7 cellular contexts compared by ENCODE assay signal in the genomic region with DNA sequence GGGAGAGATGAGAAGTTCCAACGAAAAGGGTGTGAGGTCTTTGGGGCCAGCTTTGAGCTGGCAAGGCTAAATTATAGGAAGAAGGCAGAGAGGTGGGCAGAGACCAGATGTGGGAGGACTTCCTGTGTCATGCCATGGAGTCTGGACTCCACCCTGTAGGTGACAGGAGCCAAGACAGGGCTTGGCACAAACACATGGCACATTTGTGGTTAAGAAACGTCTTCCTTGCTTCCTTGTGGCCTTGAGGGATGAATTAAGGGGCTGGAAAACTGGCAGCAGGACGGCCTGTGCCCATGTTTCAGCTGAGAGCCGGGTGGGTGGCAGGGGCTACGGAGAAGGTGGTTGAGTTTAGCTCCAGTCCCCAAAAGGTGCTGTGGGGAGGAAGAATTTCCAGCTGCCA. TPM values are rescaled to one million over a fixed set of nuclear protein-coding genes. Genes with fewer than 3 reads are reported as not detected.
DNase-seq lines count a peak whose midpoint lies in the region; ATAC-seq and TF ChIP-seq lines count a peak whose summit lies in the region.
"Not testable (repeated sequence)": the region's sequence is repeated elsewhere in the genome, so short reads cannot be mapped to it uniquely, and the experiment has no call there.

No MANE protein-coding gene starts in this region.

- H3K27me3 ChIP-seq in RWPE2 (ENCODE audit: insufficient read depth, poor library complexity, severe bottlenecking): not testable (repeated sequence)

- CTCF ChIA-PET in WTC11 (lab: Charles Lee); activated CD4-positive, alpha-beta T cell treated with anti-CD3 and anti-CD28 coated beads, Interleukin-2, amount 10 ng/mL, durations not matched to agents 7 days and 5 days (lab: Charles Lee): not testable (repeated sequence)

- H3K4me3 ChIP-seq in RWPE2 (ENCODE audit: severe bottlenecking); coronary artery: not testable (repeated sequence)

- H3K4me1 Mint-ChIP-seq in WTC11; activated CD4-positive, alpha-beta T cell treated with anti-CD3 and anti-CD28 coated beads, Interleukin-2, amount 10 ng/mL, durations not matched to agents 7 days and 5 days: not testable (repeated sequence)
- H3K4me1 Mint-ChIP-seq in activated T-cell treated with anti-CD3 and anti-CD28 coated beads, Interleukin-2, amount 50 U/mL, for 24 hours (ENCODE audit: low read depth): peaks cover 15% of the 10 kb centered on the region

- not testable (repeated sequence) for H3K9me3 ChIP-seq in RWPE2 (ENCODE audit: severe bottlenecking)

- not testable (repeated sequence) for H3K4me3 Mint-ChIP-seq in WTC11; activated CD4-positive, alpha-beta T cell treated with anti-CD3 and anti-CD28 coated beads, Interleukin-2, amount 10 ng/mL, durations not matched to agents 7 days and 5 days; activated T-cell treated with anti-CD3 and anti-CD28 coated beads, Interleukin-2, amount 50 U/mL, for 24 hours

- DNase-seq in RWPE2 (ENCODE audit: low spot score) (peak; percentile 19), coronary artery (ENCODE audit: low spot score) (peak; percentile 62), posterior vena cava (ENCODE audit: low spot score) (peak; percentile 31)
- DNase-seq in WTC11 (ENCODE audit: low spot score); activated CD4-positive, alpha-beta T cell treated with anti-CD3 and anti-CD28 coated beads, Interleukin-2, amount 10 ng/mL, durations not matched to agents 7 days and 5 days; activated T-cell treated with anti-CD3 and anti-CD28 coated beads, Interleukin-2, amount 50 U/mL, for 24 hours: not testable (repeated sequence)
- DNase-seq in activated CD8-positive, alpha-beta memory T cell treated with anti-CD3 and anti-CD28 coated beads for 24 hours: peak; percentile 28

- intact Hi-C loops in posterior vena cava (cut with DNase I): not testable (repeated sequence)

- not testable (repeated sequence) for H3K4me1 ChIP-seq in RWPE2 (ENCODE audit: insufficient read depth, poor library complexity, severe bottlenecking)

- H3K36me3 ChIP-seq in RWPE2 (ENCODE audit: low read depth): not testable (repeated sequence)

- H3K36me3 Mint-ChIP-seq in WTC11; activated CD4-positive, alpha-beta T cell treated with anti-CD3 and anti-CD28 coated beads, Interleukin-2, amount 10 ng/mL, durations not matched to agents 7 days and 5 days (ENCODE audit: low read depth); activated T-cell treated with anti-CD3 and anti-CD28 coated beads, Interleukin-2, amount 50 U/mL, for 24 hours (ENCODE audit: low read depth): not testable (repeated sequence)

- not testable (repeated sequence) for TF ChIP-seq CTCF in RWPE2 (IDR thresholded peaks at IDR 0.05; ENCODE audit: poor library complexity, severe bottlenecking); WTC11 (IDR thresholded peaks at IDR 0.05); coronary artery (IDR thresholded peaks at IDR 0.05)

- peak overlapping the region; percentile 32; the same call in 1 of the 2 replicates for H3K27ac Mint-ChIP-seq in WTC11
- peak overlapping the region; percentile 58 for H3K27ac Mint-ChIP-seq in activated CD4-positive, alpha-beta T cell treated with anti-CD3 and anti-CD28 coated beads, Interleukin-2, amount 10 ng/mL, durations not matched to agents 7 days and 5 days
- peak overlapping the region; percentile 20 for H3K27ac Mint-ChIP-seq in activated T-cell treated with anti-CD3 and anti-CD28 coated beads, Interleukin-2, amount 50 U/mL, for 24 hours

- ATAC-seq in RWPE2 (ENCODE audit: low read depth); WTC11: not testable (repeated sequence)

- H3K9me3 Mint-ChIP-seq in WTC11; activated CD4-positive, alpha-beta T cell treated with anti-CD3 and anti-CD28 coated beads, Interleukin-2, amount 10 ng/mL, durations not matched to agents 7 days and 5 days; activated T-cell treated with anti-CD3 and anti-CD28 coated beads, Interleukin-2, amount 50 U/mL, for 24 hours: not testable (repeated sequence)

- not testable (repeated sequence) for H3K27me3 Mint-ChIP-seq in WTC11 (ENCODE audit: low read depth); activated CD4-positive, alpha-beta T cell treated with anti-CD3 and anti-CD28 coated beads, Interleukin-2, amount 10 ng/mL, durations not matched to agents 7 days and 5 days; activated T-cell treated with anti-CD3 and anti-CD28 coated beads, Interleukin-2, amount 50 U/mL, for 24 hours

- POLR2A ChIA-PET in WTC11 (lab: Charles Lee); activated CD4-positive, alpha-beta T cell treated with anti-CD3 and anti-CD28 coated beads, Interleukin-2, amount 10 ng/mL, durations not matched to agents 7 days and 5 days (lab: Charles Lee): not testable (repeated sequence)

- H3K27ac ChIP-seq in RWPE2 (ENCODE audit: poor library complexity, severe bottlenecking); coronary artery: not testable (repeated sequence)

RNA-seq across cellular contexts. Expression of a gene that starts 18.7 kb away (rescaled TPM):
- total RNA-seq in WTC11 (2021) (29.0 to 40.1 TPM (median 38.3 TPM) in 3 replicates), posterior vena cava (10 to 100 TPM; 41.8 to 52.0 TPM)
- 100 to 1,000 TPM; 111 to 130 TPM for total RNA-seq in activated CD4-positive, alpha-beta T cell treated with anti-CD3 and anti-CD28 coated beads, Interleukin-2, amount 10 ng/mL, durations not matched to agents 7 days and 5 days
